10 cellular contexts compared by ENCODE assay signal in the genomic region with DNA sequence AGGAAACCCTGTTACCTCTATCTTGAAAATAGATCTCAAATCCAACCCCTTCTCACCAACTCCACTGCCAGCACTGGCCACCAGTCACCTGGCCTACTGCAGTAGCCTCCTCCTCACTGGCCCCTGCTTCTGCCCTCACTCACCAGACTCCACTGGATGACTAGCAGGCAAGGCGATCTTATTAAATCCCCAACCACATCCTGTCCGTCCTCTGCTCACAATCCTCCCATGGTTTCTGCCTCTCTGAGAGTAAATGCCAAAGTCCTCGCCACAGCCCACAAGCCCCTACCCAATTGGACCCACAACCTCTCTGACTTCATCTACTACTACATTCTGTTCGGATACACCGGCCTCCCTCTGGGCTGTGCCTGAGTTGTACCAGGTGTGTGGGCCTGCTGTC. TPM values are rescaled to one million over a fixed set of nuclear protein-coding genes. Genes with fewer than 3 reads are reported as not detected.
A peak's percentile ranks its signal among the peaks of the same experiment; 100 is the strongest.
DNase-seq lines count a peak whose midpoint lies in the region; ATAC-seq and TF ChIP-seq lines count a peak whose summit lies in the region.
"Had no signal": no experiment of that assay in that cellular context is flagged by ENCODE, and none has a peak within 500 bp of the region (broad histone marks: within the 10 kb centered on the region; RNA-seq: fewer than 3 reads in every experiment).

No MANE protein-coding gene starts in this region.

- no CpG with 5 or more reads among the region's 5 CpGs for WGBS in H9 (ENCODE audit: extremely low coverage, insufficient read length, low lambda C conversion rate)

- H4K8ac ChIP-seq in H9 (replicated peaks; ENCODE audit: insufficient read length, low read depth, low read length), result no peak overlapping the region

- no peak overlapping the region for H3T11ph ChIP-seq in H9 (ENCODE audit: low read length)

- H3K36me3 Mint-ChIP-seq in H9 (ENCODE audit: insufficient read depth in 1 of 3, low read depth in 3 of 3) (peaks cover 27 to 50% (median 37%) of the 10 kb centered on the region in 3 experiments), naive B cell (peaks cover 5 to 8% of the 10 kb centered on the region in 2 donors)
- peaks cover 52% of the 10 kb centered on the region for H3K36me3 Mint-ChIP-seq in activated CD4-positive, alpha-beta memory T cell treated with anti-CD3 and anti-CD28 coated beads, Interleukin-2, amount 10 ng/mL, durations not matched to agents 7 days and 5 days (ENCODE audit: low read depth)

- no peak overlapping the region for H4K5ac ChIP-seq in H9 (ENCODE audit: insufficient read length, low read depth, low read length)

- no peak overlapping the region for H2AK5ac ChIP-seq in H9 (ENCODE audit: insufficient read length, low read length)

- H2BK5ac ChIP-seq in H9 (ENCODE audit: insufficient read length, low read length), result peak overlapping the region; percentile 87

- H3K9me3 Mint-ChIP-seq in H9, result peaks cover 69 to 85% of the 10 kb centered on the region in 2 experiments
- H3K9me3 Mint-ChIP-seq in activated CD4-positive, alpha-beta memory T cell treated with anti-CD3 and anti-CD28 coated beads, Interleukin-2, amount 10 ng/mL, durations not matched to agents 7 days and 5 days, result no peaks in the 10 kb centered on the region
- peaks cover 0 to 2% (median 0%) of the 10 kb centered on the region in 7 donors for H3K9me3 Mint-ChIP-seq in naive B cell

- CTCF ChIA-PET in activated CD4-positive, alpha-beta memory T cell treated with anti-CD3 and anti-CD28 coated beads, Interleukin-2, amount 10 ng/mL, durations not matched to agents 7 days and 5 days (lab: Charles Lee), result no interaction called here

- H3K27ac ChIP-seq in H9 (ENCODE audit: insufficient read length, low read depth, low read length), result no peak overlapping the region
- H3K27ac ChIP-seq: adrenal gland, C4-2B, epithelial cell of prostate had no signal

- no peak overlapping the region for H3K18ac ChIP-seq in H9 (ENCODE audit: insufficient read length, low read depth, low read length)

- H3K4me1 ChIP-seq in H9 (ENCODE audit: insufficient read depth, low read length), result peaks cover 23% of the 10 kb centered on the region; the same call in 1 of the 2 replicates

- no peaks in the 10 kb centered on the region for H4K20me1 ChIP-seq in H9 (ENCODE audit: control insufficient read depth, insufficient read depth, insufficient read length)

- no peak overlapping the region for H2BK20ac ChIP-seq in H9 (ENCODE audit: low read depth, low read length, poor library complexity, severe bottlenecking)

- no peak overlapping the region for H2BK120ac ChIP-seq in H9 (ENCODE audit: low read depth, low read length, poor library complexity, severe bottlenecking)

- no peaks in the 10 kb centered on the region for H3K9me3 ChIP-seq in H9 (ENCODE audit: control insufficient read depth, low read depth, low read length)
- H3K9me3 ChIP-seq: adrenal gland had no signal

- no peak overlapping the region for H3K9ac ChIP-seq in H9 (ENCODE audit: extremely low read depth, insufficient read length, low read length)

- peaks cover 4% of the 10 kb centered on the region for H3K23me2 ChIP-seq in H9 (ENCODE audit: insufficient read length, low read depth, low read length, poor library complexity, severe bottlenecking)

- H3K56ac ChIP-seq in H9 (ENCODE audit: insufficient read length, low read depth, low read length), result no peak overlapping the region

- peaks cover 10% of the 10 kb centered on the region; the same call in 1 of the 2 replicates for H3K79me2 ChIP-seq in H9 (ENCODE audit: insufficient read depth, low read length)

- H4K91ac ChIP-seq in H9 (ENCODE audit: insufficient read length, low read depth, low read length), result no peak overlapping the region

- no peak overlapping the region for H2AFZ ChIP-seq in H9 (ENCODE audit: low read length)

- no peak for ATAC-seq in naive B cell (ENCODE audit: low read depth in 2 of 2)
- ATAC-seq in HG03045 (IDR thresholded peaks at IDR 0.05; ENCODE audit: unreplicated experiment), result no peak

- H3K27me3 ChIP-seq in H9 (ENCODE audit: insufficient read depth, low read length), result no peaks in the 10 kb centered on the region
- H3K27me3 ChIP-seq: adrenal gland had no signal

- H3K23ac ChIP-seq in H9 (ENCODE audit: insufficient read length, low read depth, low read length), result no peak overlapping the region

- POLR2A ChIA-PET in activated CD4-positive, alpha-beta memory T cell treated with anti-CD3 and anti-CD28 coated beads, Interleukin-2, amount 10 ng/mL, durations not matched to agents 7 days and 5 days (lab: Charles Lee), result interaction anchor here (0.9 to 1.7 kb wide), 4 partner anchors 8 to 16 kb away, joined by 3 to 7 read pairs (median 4); no protein-coding TSS in a partner anchor

- H3K4ac ChIP-seq in H9 (ENCODE audit: low read depth, low read length), result no peak overlapping the region

- DNase-seq in H9 (no peak), naive B cell (no peak), NCI-H82 (lab: John Stamatoyannopoulos, UW) (no peak)
- no peak for DNase-seq in activated CD4-positive, alpha-beta memory T cell treated with anti-CD3 and anti-CD28 coated beads, Interleukin-2, amount 10 ng/mL, durations not matched to agents 7 days and 5 days
- DNase-seq: adrenal gland, islet precursor cell, midbrain had no signal

- no peak overlapping the region for H3K14ac ChIP-seq in H9 (ENCODE audit: insufficient read depth, low read length)

- H3K4me1 Mint-ChIP-seq in H9 (peaks cover 42 to 55% of the 10 kb centered on the region in 2 experiments), naive B cell (peaks cover 35 to 70% (median 49%) of the 10 kb centered on the region in 3 donors)
- H3K4me1 Mint-ChIP-seq in activated CD4-positive, alpha-beta memory T cell treated with anti-CD3 and anti-CD28 coated beads, Interleukin-2, amount 10 ng/mL, durations not matched to agents 7 days and 5 days, result peaks cover 55% of the 10 kb centered on the region

- no peaks in the 10 kb centered on the region for H3K27me3 Mint-ChIP-seq in H9 (ENCODE audit: low read depth)
- H3K27me3 Mint-ChIP-seq in activated CD4-positive, alpha-beta memory T cell treated with anti-CD3 and anti-CD28 coated beads, Interleukin-2, amount 10 ng/mL, durations not matched to agents 7 days and 5 days, result no peaks in the 10 kb centered on the region
- H3K27me3 Mint-ChIP-seq in naive B cell, result no peaks in the 10 kb centered on the region

- TF ChIP-seq CTCF in H9 (conservative IDR thresholded peaks at IDR 0.05), result no peak

- no peak overlapping the region for H3K4me3 Mint-ChIP-seq in H9
- no peak overlapping the region for H3K4me3 Mint-ChIP-seq in activated CD4-positive, alpha-beta memory T cell treated with anti-CD3 and anti-CD28 coated beads, Interleukin-2, amount 10 ng/mL, durations not matched to agents 7 days and 5 days
- H3K4me3 Mint-ChIP-seq in naive B cell, result peak overlapping the region in 3 of 8 donors; percentile 30 to 56 (median 53)

- peak overlapping the region; percentile 76 to 82 (median 77) for H3K27ac Mint-ChIP-seq in H9
- peak overlapping the region; percentile 77 for H3K27ac Mint-ChIP-seq in activated CD4-positive, alpha-beta memory T cell treated with anti-CD3 and anti-CD28 coated beads, Interleukin-2, amount 10 ng/mL, durations not matched to agents 7 days and 5 days
- H3K27ac Mint-ChIP-seq in naive B cell, result peak overlapping the region in 5 of 6 donors; percentile 24 to 87 (median 77)

- peaks cover 3% of the 10 kb centered on the region for H3K79me1 ChIP-seq in H9 (ENCODE audit: insufficient read depth, low read depth, low read length, poor library complexity, severe bottlenecking)

- H3K4me2 ChIP-seq in H9 (ENCODE audit: insufficient read depth, insufficient read length, low read length), result no peak overlapping the region

- H2BK12ac ChIP-seq in H9 (ENCODE audit: insufficient read length, low read depth, low read length), result no peak overlapping the region

- H2BK15ac ChIP-seq in H9 (ENCODE audit: low read depth, low read length), result peak overlapping the region; percentile 84; the same call in 1 of the 2 replicates

RNA-seq across cellular contexts. Expression of a gene that starts 5.4 kb away (rescaled TPM):
- 154 and 163 TPM in 2 replicates for total RNA-seq in H9 (2021)
- 100 to 1,000 TPM; 354 to 359 TPM for total RNA-seq in activated CD4-positive, alpha-beta memory T cell treated with anti-CD3 and anti-CD28 coated beads, Interleukin-2, amount 10 ng/mL, durations not matched to agents 7 days and 5 days
- 100 to 1,000 TPM; 202 to 489 (median 254) TPM for polyA plus RNA-seq in naive B cell (ENCODE audit: low read depth in 6 of 6)

RNA-seq across cellular contexts. Expression of a gene that starts 12.8 kb away (rescaled TPM):
- total RNA-seq in H9 (2021), result 29.1 and 32.9 TPM in 2 replicates
- 10 to 100 TPM; 17.9 to 18.3 TPM for total RNA-seq in activated CD4-positive, alpha-beta memory T cell treated with anti-CD3 and anti-CD28 coated beads, Interleukin-2, amount 10 ng/mL, durations not matched to agents 7 days and 5 days
- 10 to 100 TPM in 3 of 6 donors, 1 to 10 TPM in 3; 8.5 to 11.6 (median 10.0) TPM for polyA plus RNA-seq in naive B cell (ENCODE audit: low read depth in 6 of 6)

RNA-seq across cellular contexts. Expression of a gene that starts 26.5 kb away (rescaled TPM):
- 87.5 and 87.9 TPM in 2 replicates for total RNA-seq in H9 (2021)
- 10 to 100 TPM; 78.5 to 79.6 TPM for total RNA-seq in activated CD4-positive, alpha-beta memory T cell treated with anti-CD3 and anti-CD28 coated beads, Interleukin-2, amount 10 ng/mL, durations not matched to agents 7 days and 5 days
- 100 to 1,000 TPM in 1 of 6 donors, 10 to 100 TPM in 5; 56.8 to 101 (median 83.6) TPM for polyA plus RNA-seq in naive B cell (ENCODE audit: low read depth in 6 of 6)

RNA-seq across cellular contexts. Expression of a gene that starts 26.7 kb away (rescaled TPM):
- 89.0 and 89.7 TPM in 2 replicates for total RNA-seq in H9 (2021)
- 10 to 100 TPM; 55.2 to 60.6 TPM for total RNA-seq in activated CD4-positive, alpha-beta memory T cell treated with anti-CD3 and anti-CD28 coated beads, Interleukin-2, amount 10 ng/mL, durations not matched to agents 7 days and 5 days
- 10 to 100 TPM; 77.1 to 97.2 (median 86.4) TPM for polyA plus RNA-seq in naive B cell (ENCODE audit: low read depth in 6 of 6)

RNA-seq across cellular contexts. Expression of a gene that starts 33.1 kb away (rescaled TPM):
- total RNA-seq in H9 (2021), result 62.5 and 62.6 TPM in 2 replicates
- 10 to 100 TPM; 63.2 to 63.7 TPM for total RNA-seq in activated CD4-positive, alpha-beta memory T cell treated with anti-CD3 and anti-CD28 coated beads, Interleukin-2, amount 10 ng/mL, durations not matched to agents 7 days and 5 days
- 10 to 100 TPM; 27.6 to 53.2 (median 39.1) TPM for polyA plus RNA-seq in naive B cell (ENCODE audit: low read depth in 6 of 6)
